Comparison of ENCODE assay signal across 1 cellular context in the genomic region with DNA sequence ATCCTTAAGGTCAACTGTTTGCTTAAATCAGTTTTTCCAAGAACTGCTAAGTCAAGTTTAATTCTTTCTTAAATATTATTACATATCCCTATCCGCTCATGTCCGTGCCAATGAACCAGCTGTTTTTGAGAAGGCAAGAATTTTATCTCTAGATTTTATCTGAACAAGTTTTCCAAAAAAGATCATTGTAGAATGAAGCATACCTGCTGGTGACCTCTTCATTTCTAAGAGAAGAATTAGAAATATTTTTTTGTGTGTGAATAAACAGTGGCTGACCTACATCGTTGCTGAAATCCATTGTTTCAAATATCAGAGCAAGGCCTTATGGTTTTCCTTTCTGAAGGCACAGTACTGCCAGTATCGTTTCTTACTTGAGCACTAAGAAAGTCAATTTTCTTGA.
TF ChIP-seq lines count a peak whose summit lies in the region.

No MANE protein-coding gene starts in this region.

TF ChIP-seq in GM23338, 12 proteins besides CTCF, POLR2A, EP300 and RAD21 (continued from another document):
- TF ChIP-seq ZNF462 (CRISPR knock-in tag; IDR thresholded peaks at IDR 0.05) (no peak), POLR2AphosphoS5 (IDR thresholded peaks at IDR 0.05; ENCODE audit: low read depth) (no peak), EZH2 (IDR thresholded peaks at IDR 0.05; ENCODE audit: low read depth, unreplicated experiment) (no peak)
